In genomic region chr10:62307635-62308034, GRCh38 we compare ENCODE assay signal across 31 cellular contexts. TPM values are rescaled to one million over a fixed set of nuclear protein-coding genes. Genes with fewer than 3 reads are reported as not detected.
"Had no signal": no experiment of that assay in that cellular context is flagged by ENCODE, and none has a peak within 500 bp of the region (broad histone marks: within the 10 kb centered on the region; RNA-seq: fewer than 3 reads in every experiment).

No MANE protein-coding gene starts in this region.

- H3K9me3 ChIP-seq: ascending aorta, breast epithelium, colonic mucosa, esophagus squamous epithelium had no signal

- H3K27me3 Mint-ChIP-seq: activated CD4-positive, alpha-beta memory T cell treated with anti-CD3 and anti-CD28 coated beads for 36 hours; activated CD4-positive, alpha-beta T cell treated with anti-CD3 and anti-CD28 coated beads for 36 hours; brain had no signal

- H3K36me3 Mint-ChIP-seq: activated CD4-positive, alpha-beta memory T cell treated with anti-CD3 and anti-CD28 coated beads for 36 hours; activated CD8-positive, alpha-beta memory T cell treated with anti-CD3 and anti-CD28 coated beads, Interleukin-2, amount 10 ng/mL, durations not matched to agents 7 days and 5 days; activated naive CD4-positive, alpha-beta T cell treated with anti-CD3 and anti-CD28 coated beads, Interleukin-2, amount 50 U/mL, for 24 hours; activated naive CD8-positive, alpha-beta T cell treated with anti-CD3 and anti-CD28 coated beads for 36 hours; brain; T-cell had no signal

- H3K27ac ChIP-seq: ascending aorta, breast epithelium, cardiac muscle cell, colonic mucosa, epithelial cell of prostate, esophagus squamous epithelium had no signal

- H3K4me3 Mint-ChIP-seq: activated CD4-positive, alpha-beta memory T cell treated with anti-CD3 and anti-CD28 coated beads for 36 hours; activated CD4-positive, alpha-beta T cell treated with anti-CD3 and anti-CD28 coated beads for 36 hours; activated CD4-positive, alpha-beta T cell treated with anti-CD3 and anti-CD28 coated beads, Interleukin-2, amount 10 ng/mL, durations not matched to agents 24 days and 14 days; activated CD8-positive, alpha-beta memory T cell treated with anti-CD3 and anti-CD28 coated beads, Interleukin-2, amount 10 ng/mL, durations not matched to agents 7 days and 5 days; activated CD8-positive, alpha-beta T cell treated with anti-CD3 and anti-CD28 coated beads, Interleukin-2, amount 10 ng/mL, durations not matched to agents 7 days and 5 days; activated naive CD4-positive, alpha-beta T cell treated with anti-CD3 and anti-CD28 coated beads for 36 hours; activated naive CD4-positive, alpha-beta T cell treated with anti-CD3 and anti-CD28 coated beads, Interleukin-2, amount 50 U/mL, for 24 hours; activated naive CD8-positive, alpha-beta T cell treated with anti-CD3 and anti-CD28 coated beads for 36 hours; activated naive CD8-positive, alpha-beta T cell treated with anti-CD3 and anti-CD28 coated beads, Interleukin-2, amount 50 U/mL, for 24 hours; activated T-helper 1 cell treated with anti-CD3 and anti-CD28 coated beads, Interleukin-12 subunit alpha, Interleukin-12 subunit beta, Interleukin-2, Interleukin-4 antibody, amounts not matched to agents 30 ng/mL and 10 ng/mL and 1 ng/mL, durations not matched to agents 14 hours and 24 hours and 36 hours; brain; T-helper 1 cell treated with Interleukin-12 subunit alpha and Interleukin-12 subunit beta and Interleukin-4 antibody, amounts not matched to agents 30 μg/mL and 1 μg/mL, for 36 hours; T-helper 2 cell treated with Interferon-gamma antibody and Interleukin-4, amounts not matched to agents 5 μg/mL and 100 μg/mL, for 36 hours had no signal

- H3K36me3 ChIP-seq: ascending aorta, breast epithelium, cardiac muscle cell, colonic mucosa, esophagus squamous epithelium had no signal

- H3K4me1 ChIP-seq: ascending aorta, breast epithelium, colonic mucosa, esophagus squamous epithelium had no signal

- H3K9me3 Mint-ChIP-seq: activated CD4-positive, alpha-beta memory T cell treated with anti-CD3 and anti-CD28 coated beads for 36 hours; activated CD4-positive, alpha-beta T cell treated with anti-CD3 and anti-CD28 coated beads, Interleukin-2, amount 10 ng/mL, durations not matched to agents 24 days and 14 days; activated naive CD4-positive, alpha-beta T cell treated with anti-CD3 and anti-CD28 coated beads for 36 hours; activated naive CD4-positive, alpha-beta T cell treated with anti-CD3 and anti-CD28 coated beads, Interleukin-2, amount 50 U/mL, for 24 hours; activated naive CD8-positive, alpha-beta T cell treated with anti-CD3 and anti-CD28 coated beads for 36 hours; activated naive CD8-positive, alpha-beta T cell treated with anti-CD3 and anti-CD28 coated beads, Interleukin-2, amount 50 U/mL, for 24 hours; activated T-helper 1 cell treated with anti-CD3 and anti-CD28 coated beads, Interleukin-12 subunit alpha, Interleukin-12 subunit beta, Interleukin-2, Interleukin-4 antibody, amounts not matched to agents 30 ng/mL and 10 ng/mL and 1 ng/mL, durations not matched to agents 14 hours and 24 hours and 36 hours; activated T-helper 2 cell treated with anti-CD3 and anti-CD28 coated beads, Interferon-gamma antibody, Interleukin-2, Interleukin-4, amounts not matched to agents 10 μg/mL and 5 μg/mL and 100 μg/mL, durations not matched to agents 14 hours and 24 hours and 36 hours; brain; T-cell; T-helper 1 cell treated with Interleukin-12 subunit alpha and Interleukin-12 subunit beta and Interleukin-4 antibody, amounts not matched to agents 30 μg/mL and 1 μg/mL, for 36 hours; T-helper 2 cell treated with Interferon-gamma antibody and Interleukin-4, amounts not matched to agents 5 μg/mL and 100 μg/mL, for 36 hours had no signal

- H3K4me1 Mint-ChIP-seq: activated CD4-positive, alpha-beta T cell treated with anti-CD3 and anti-CD28 coated beads, Interleukin-2, amount 10 ng/mL, durations not matched to agents 24 days and 14 days; activated CD8-positive, alpha-beta memory T cell treated with anti-CD3 and anti-CD28 coated beads, Interleukin-2, amount 10 ng/mL, durations not matched to agents 7 days and 5 days had no signal

- H3K4me3 ChIP-seq: ascending aorta, breast epithelium, cardiac muscle cell, colonic mucosa, esophagus squamous epithelium had no signal

- ATAC-seq: activated CD4-positive, alpha-beta T cell treated with anti-CD3 and anti-CD28 coated beads for 36 hours; activated CD8-positive, alpha-beta memory T cell treated with anti-CD3 and anti-CD28 coated beads, Interleukin-2, amount 10 ng/mL, durations not matched to agents 7 days and 5 days; activated CD8-positive, alpha-beta T cell treated with anti-CD3 and anti-CD28 coated beads, Interleukin-2, amount 10 ng/mL, durations not matched to agents 7 days and 5 days; activated naive CD8-positive, alpha-beta T cell treated with anti-CD3 and anti-CD28 coated beads, Interleukin-2, amount 50 U/mL, for 24 hours had no signal

- DNase-seq: activated CD4-positive, alpha-beta memory T cell treated with anti-CD3 and anti-CD28 coated beads for 36 hours; activated CD4-positive, alpha-beta T cell treated with anti-CD3 and anti-CD28 coated beads for 36 hours; activated CD4-positive, alpha-beta T cell treated with anti-CD3 and anti-CD28 coated beads, Interleukin-2, amount 10 ng/mL, durations not matched to agents 24 days and 14 days; activated CD4-positive, CD25-positive, alpha-beta regulatory T cell; activated CD4-positive, CD25-positive, alpha-beta regulatory T cell treated with anti-CD3 and anti-CD28 coated beads, Interleukin-2, amount 50 U/mL, for 72 hours; activated CD8-positive, alpha-beta memory T cell treated with anti-CD3 and anti-CD28 coated beads, Interleukin-2, amount 10 ng/mL, durations not matched to agents 7 days and 5 days; activated CD8-positive, alpha-beta memory T cell treated with anti-CD3 and anti-CD28 coated beads, Interleukin-2, amount 50 U/mL, for 4 hours; activated CD8-positive, alpha-beta T cell treated with anti-CD3 and anti-CD28 coated beads, Interleukin-2, amount 10 ng/mL, durations not matched to agents 7 days and 5 days; activated effector memory CD4-positive, alpha-beta T cell treated with anti-CD3 and anti-CD28 coated beads, Interleukin-2, amount 50 U/mL, for 16 hours; activated naive CD4-positive, alpha-beta T cell treated with anti-CD3 and anti-CD28 coated beads for 36 hours; activated naive CD8-positive, alpha-beta T cell treated with anti-CD3 and anti-CD28 coated beads for 36 hours; activated naive CD8-positive, alpha-beta T cell treated with anti-CD3 and anti-CD28 coated beads, Interleukin-2, amount 50 U/mL, for 24 hours; activated T-cell treated with anti-CD3 and anti-CD28 coated beads, Interleukin-2, amount 50 U/mL, for 1 hour; activated T-cell treated with anti-CD3 and anti-CD28 coated beads, Interleukin-2, amount 50 U/mL, for 48 hours; central memory CD4-positive, alpha-beta T cell; cerebellar nuclear complex; colonic mucosa; effector CD8-positive, alpha-beta T cell; esophagus squamous epithelium; SW 1271; T-cell had no signal

- H3K27me3 ChIP-seq: ascending aorta, breast epithelium, cardiac muscle cell, colonic mucosa, esophagus squamous epithelium had no signal

- H3K27ac Mint-ChIP-seq: activated CD4-positive, alpha-beta memory T cell treated with anti-CD3 and anti-CD28 coated beads for 36 hours; activated CD4-positive, alpha-beta T cell treated with anti-CD3 and anti-CD28 coated beads for 36 hours; activated CD4-positive, alpha-beta T cell treated with anti-CD3 and anti-CD28 coated beads, Interleukin-2, amount 10 ng/mL, durations not matched to agents 24 days and 14 days; activated CD8-positive, alpha-beta memory T cell treated with anti-CD3 and anti-CD28 coated beads, Interleukin-2, amount 10 ng/mL, durations not matched to agents 7 days and 5 days; activated CD8-positive, alpha-beta T cell treated with anti-CD3 and anti-CD28 coated beads, Interleukin-2, amount 10 ng/mL, durations not matched to agents 7 days and 5 days; activated naive CD4-positive, alpha-beta T cell treated with anti-CD3 and anti-CD28 coated beads for 36 hours; activated naive CD4-positive, alpha-beta T cell treated with anti-CD3 and anti-CD28 coated beads, Interleukin-2, amount 50 U/mL, for 24 hours; activated naive CD8-positive, alpha-beta T cell treated with anti-CD3 and anti-CD28 coated beads for 36 hours; activated naive CD8-positive, alpha-beta T cell treated with anti-CD3 and anti-CD28 coated beads, Interleukin-2, amount 50 U/mL, for 24 hours; activated T-helper 1 cell treated with anti-CD3 and anti-CD28 coated beads, Interleukin-12 subunit alpha, Interleukin-12 subunit beta, Interleukin-2, Interleukin-4 antibody, amounts not matched to agents 30 ng/mL and 10 ng/mL and 1 ng/mL, durations not matched to agents 14 hours and 24 hours and 36 hours; activated T-helper 2 cell treated with anti-CD3 and anti-CD28 coated beads, Interferon-gamma antibody, Interleukin-2, Interleukin-4, amounts not matched to agents 10 μg/mL and 5 μg/mL and 100 μg/mL, durations not matched to agents 14 hours and 24 hours and 36 hours; brain; T-helper 1 cell treated with Interleukin-12 subunit alpha and Interleukin-12 subunit beta and Interleukin-4 antibody, amounts not matched to agents 30 μg/mL and 1 μg/mL, for 36 hours; T-helper 2 cell treated with Interferon-gamma antibody and Interleukin-4, amounts not matched to agents 5 μg/mL and 100 μg/mL, for 36 hours had no signal

RNA-seq across cellular contexts. Expression of gene RTKN2, which starts 39.0 kb away (rescaled TPM):
- total RNA-seq: ascending aorta had no signal
